Comparison of ENCODE assay signal across 8 cellular contexts in the genomic region with DNA sequence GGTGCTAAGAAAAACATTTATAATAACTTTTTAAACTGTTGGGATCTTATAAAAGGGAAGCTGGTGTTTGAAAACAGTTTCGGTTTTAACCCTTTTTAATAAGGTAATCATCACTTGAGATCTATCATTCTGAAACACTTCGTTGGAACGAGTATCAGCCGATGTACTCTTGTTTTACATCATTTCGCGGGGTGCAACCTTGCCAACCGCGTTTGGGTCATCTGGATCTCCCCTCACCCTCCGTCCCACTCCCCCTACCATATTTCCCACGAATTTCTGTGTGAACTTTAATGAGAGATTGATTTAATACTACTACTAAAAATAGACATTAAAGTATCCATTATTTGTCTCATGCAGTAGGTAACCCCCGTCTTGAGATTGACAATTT. TPM values are rescaled to one million over a fixed set of nuclear protein-coding genes. Genes with fewer than 3 reads are reported as not detected.
A peak's percentile ranks its signal among the peaks of the same experiment; 100 is the strongest.
DNase-seq lines count a peak whose midpoint lies in the region; ATAC-seq, FAIRE-seq and TF ChIP-seq lines count a peak whose summit lies in the region.

No MANE protein-coding gene starts in this region.

- no peaks in the 10 kb centered on the region for H3K9me3 ChIP-seq in cardiac muscle cell (ENCODE audit: low read depth)
- H3K9me3 ChIP-seq in SJSA1 (replicated peaks), result no peaks in the 10 kb centered on the region
- no peaks in the 10 kb centered on the region for H3K9me3 ChIP-seq in endocrine pancreas (ENCODE audit: control insufficient read depth, low read length)
- H3K9me3 ChIP-seq in neuron (ENCODE audit: low read length), result no peaks in the 10 kb centered on the region

- no peak for ATAC-seq in Right ventricle myocardium inferior
- no peak for ATAC-seq in HG02870 (IDR thresholded peaks at IDR 0.05; ENCODE audit: unreplicated experiment)

- peak overlapping the region; percentile 96 for H3K4me3 ChIP-seq in cardiac muscle cell
- H3K4me3 ChIP-seq in SJSA1, result peak overlapping the region; percentile 77
- H3K4me3 ChIP-seq in endocrine pancreas (ENCODE audit: control insufficient read depth, insufficient read depth, low read length), result peak overlapping the region; percentile 99
- H3K4me3 ChIP-seq in neuron (ENCODE audit: low read length), result peak overlapping the region; percentile 65

- peak overlapping the region; percentile 97 for H3K27ac ChIP-seq in cardiac muscle cell
- peak overlapping the region; percentile 77 for H3K27ac ChIP-seq in SJSA1

- intact Hi-C loops in Right ventricle myocardium inferior (cut with DNase I), result loop anchor here (2.0 kb wide), 2 partner anchors 18 to 94 kb away; a partner anchor contains a TSS

- H2AFZ ChIP-seq in neuron (ENCODE audit: low read depth, low read length), result no peak overlapping the region

- no peaks in the 10 kb centered on the region for H3K27me3 ChIP-seq in cardiac muscle cell
- no peaks in the 10 kb centered on the region for H3K27me3 ChIP-seq in SJSA1 (replicated peaks)
- H3K27me3 ChIP-seq in endocrine pancreas (ENCODE audit: control insufficient read depth, insufficient read depth, low read length), result no peaks in the 10 kb centered on the region
- no peaks in the 10 kb centered on the region for H3K27me3 ChIP-seq in neuron (ENCODE audit: insufficient read depth, low read length)

- H3K9ac ChIP-seq in endocrine pancreas (ENCODE audit: control insufficient read depth, insufficient read depth, low read length), result peak overlapping the region; percentile 76

- FAIRE-seq in urothelium cell line (lab: Jason Lieb, UNC), result no peak

- no peaks in the 10 kb centered on the region for H3K36me3 ChIP-seq in cardiac muscle cell
- peaks cover 37% of the 10 kb centered on the region for H3K36me3 ChIP-seq in SJSA1
- no peaks in the 10 kb centered on the region for H3K36me3 ChIP-seq in endocrine pancreas (ENCODE audit: control insufficient read depth, insufficient read depth, low read length)
- H3K36me3 ChIP-seq in neuron (ENCODE audit: insufficient read depth, low read length), result peaks cover 2% of the 10 kb centered on the region

- TF ChIP-seq CTCF in cardiac muscle cell (IDR thresholded peaks at IDR 0.05; ENCODE audit: low read depth, low read length), result no peak

- peak in 1 of 2 donors; percentile 26 for DNase-seq in cardiac muscle cell (ENCODE audit: low read depth in 1 of 2, low spot score in 1 of 2)
- DNase-seq in Right ventricle myocardium inferior (ENCODE audit: missing footprints), result no peak
- no peak for DNase-seq in SJSA1 (ENCODE audit: low read depth in 1 of 2, low spot score in 2 of 2)
- no peak for DNase-seq in kidney glomerular epithelial cell (lab: John Stamatoyannopoulos, UW)
- no peak for DNase-seq in urothelium cell line (ENCODE audit: low spot score)

- H3K4me1 ChIP-seq in cardiac muscle cell (ENCODE audit: low read depth) (peaks cover 14% of the 10 kb centered on the region), SJSA1 (replicated peaks) (peaks cover 35% of the 10 kb centered on the region), endocrine pancreas (ENCODE audit: control insufficient read depth, insufficient read depth, low read length) (peaks cover 23% of the 10 kb centered on the region), neuron (ENCODE audit: insufficient read depth, low read length) (peaks cover 8% of the 10 kb centered on the region)

RNA-seq across cellular contexts. Expression of a gene that starts 1.3 kb away (rescaled TPM):
- total RNA-seq in cardiac muscle cell, result 24.1 and 48.9 TPM in 2 replicates
- polyA plus RNA-seq in cardiac muscle cell, result 31.9 and 54.0 TPM in 2 replicates
- 57.0 TPM for total RNA-seq in Right ventricle myocardium inferior
- 25.0 and 63.0 TPM in 2 replicates for total RNA-seq in SJSA1 (2014; rRNA removed; shearing (Covaris generic))
